8 cellular contexts compared by ENCODE assay signal in genomic region chr7:104980969-104981670, GRCh38. TPM values are rescaled to one million over a fixed set of nuclear protein-coding genes. Genes with fewer than 3 reads are reported as not detected.
A peak's percentile ranks its signal among the peaks of the same experiment; 100 is the strongest.
DNase-seq lines count a peak whose midpoint lies in the region; ATAC-seq and TF ChIP-seq lines count a peak whose summit lies in the region.

No MANE protein-coding gene starts in this region.

- ATAC-seq in right lobe of liver (no peak), GM18870 (IDR thresholded peaks at IDR 0.05; ENCODE audit: unreplicated experiment) (no peak)

- in situ Hi-C loops in astrocyte of the spinal cord (cut with HindIII; ENCODE audit: low sequenced_read_pairs) = no loop called here

- H3K4me1 ChIP-seq in right lobe of liver = peaks cover 0 to 28% (median 6%) of the 10 kb centered on the region in 4 donors

- no peaks in the 10 kb centered on the region for H3K9me3 ChIP-seq in right lobe of liver

- H3K4me3 ChIP-seq in HFF-Myc (replicated peaks; ENCODE audit: low read depth, low read length) = no peak overlapping the region
- H3K4me3 ChIP-seq in astrocyte of the spinal cord (ENCODE audit: low read depth, low read length) = no peak overlapping the region
- no peak overlapping the region for H3K4me3 ChIP-seq in right lobe of liver

- H3K27me3 ChIP-seq in right lobe of liver = no peaks in the 10 kb centered on the region

- intact Hi-C loops in right lobe of liver (cut with DNase I) = no loop called here

- H3K27ac ChIP-seq in right lobe of liver = peak overlapping the region in 1 of 3 donors; percentile 3

- WGBS in right lobe of liver (ENCODE audit: insufficient coverage, low coverage, low lambda C conversion rate, missing lambda C conversion rate) = 25% methylated on average over 4 of the region's 4 CpGs

- DNase-seq in COLO829 (ENCODE audit: low spot score) (peak; percentile 85), HFF-Myc (ENCODE audit: extremely low read depth, low read depth) (no peak), NCI-H748 treated with DMSO at 0.1 percent for 48 hours (lab: John Stamatoyannopoulos, UW) (peak; percentile 72), astrocyte of the spinal cord (ENCODE audit: low read depth, low spot score) (peak; percentile 69), right lobe of liver (no peak), NK-92 (lab: John Stamatoyannopoulos, UW; ENCODE audit: unreplicated experiment) (no peak), D341Med (ENCODE audit: low spot score) (no peak)

- TF ChIP-seq CTCF in HFF-Myc (IDR thresholded peaks at IDR 0.05; ENCODE audit: low read depth, low read length, missing control alignments) (peak; percentile 57), astrocyte of the spinal cord (IDR thresholded peaks at IDR 0.05; ENCODE audit: low read depth, low read length) (peak; percentile 51), right lobe of liver (IDR thresholded peaks at IDR 0.05) (peak; percentile 67 to 72 (median 70))

- TF ChIP-seq POLR2A in right lobe of liver (IDR thresholded peaks at IDR 0.05) = no peak

- H3K36me3 ChIP-seq in right lobe of liver = no peaks in the 10 kb centered on the region

RNA-seq across cellular contexts. Expression of gene KMT2E, which starts 32.9 kb away (rescaled TPM):
- 10 to 100 TPM; 21.6 to 31.6 (median 25.3) TPM for total RNA-seq in right lobe of liver

Comparison
In these comparisons a context has a peak if more than half of its experiments do, and no peak if none do; other contexts are left out.
1. DNase-seq: peak in COLO829 (single experiment), NCI-H748 treated with DMSO at 0.1 percent for 48 hours (single experiment) and astrocyte of the spinal cord (single experiment); none in HFF-Myc (single experiment), right lobe of liver (0 of 3), NK-92 (single experiment) and D341Med (single experiment).
2. Peak in every context shown above with its lines, with median percentiles within 50 percentile points of each other: CTCF ChIP-seq.